Comparison of ENCODE assay signal across 10 cellular contexts in the genomic region with DNA sequence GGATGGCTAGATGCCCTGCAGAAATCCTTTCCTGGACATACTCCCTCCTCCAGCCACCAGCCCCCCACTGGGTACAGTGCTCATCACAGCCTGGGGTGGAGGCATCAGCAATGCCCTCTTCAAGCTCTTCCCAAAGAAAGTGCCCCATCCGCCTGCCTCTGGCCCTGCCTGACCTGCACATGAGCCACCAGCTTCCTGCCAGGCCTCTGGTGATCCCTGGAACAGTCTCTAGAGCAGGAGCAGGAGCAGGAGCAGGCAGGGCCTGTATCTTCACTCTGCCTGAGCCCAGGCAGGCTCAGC. TPM values are rescaled to one million over a fixed set of nuclear protein-coding genes. Genes with fewer than 3 reads are reported as not detected.
DNase-seq lines count a peak whose midpoint lies in the region; ATAC-seq and TF ChIP-seq lines count a peak whose summit lies in the region.
"Had no signal": no experiment of that assay in that cellular context is flagged by ENCODE, and none has a peak within 500 bp of the region (broad histone marks: within the 10 kb centered on the region; RNA-seq: fewer than 3 reads in every experiment).

No MANE protein-coding gene starts in this region.

- CTCF ChIA-PET in activated CD4-positive, alpha-beta memory T cell treated with anti-CD3 and anti-CD28 coated beads, Interleukin-2, amount 10 ng/mL, durations not matched to agents 7 days and 5 days (lab: Charles Lee): interaction anchor here (1.1 to 5.0 kb wide), 9 partner anchors 11 to 140 kb away, joined by 3 to 44 read pairs (median 11); partner anchors contain the start of gene CAB39

- TF ChIP-seq CTCF in GM12864 (IDR thresholded peaks at IDR 0.05; ENCODE audit: low read depth, low read length, missing control alignments): no peak
- TF ChIP-seq CTCF in neural crest cell (conservative IDR thresholded peaks at IDR 0.05): no peak
- TF ChIP-seq CTCF in GM20000 (IDR thresholded peaks at IDR 0.05; ENCODE audit: extremely low read depth, missing control alignments): no peak

- peak overlapping the region; percentile 85 for H3K4me3 Mint-ChIP-seq in activated CD4-positive, alpha-beta memory T cell treated with anti-CD3 and anti-CD28 coated beads, Interleukin-2, amount 10 ng/mL, durations not matched to agents 7 days and 5 days
- H3K4me3 Mint-ChIP-seq in neural crest cell: no peak overlapping the region

- H3K36me3 Mint-ChIP-seq in activated CD4-positive, alpha-beta memory T cell treated with anti-CD3 and anti-CD28 coated beads, Interleukin-2, amount 10 ng/mL, durations not matched to agents 7 days and 5 days (ENCODE audit: low read depth): peaks cover 45% of the 10 kb centered on the region
- H3K36me3 Mint-ChIP-seq in neural crest cell (ENCODE audit: low read depth): no peaks in the 10 kb centered on the region

- H3K9me3 Mint-ChIP-seq in activated CD4-positive, alpha-beta memory T cell treated with anti-CD3 and anti-CD28 coated beads, Interleukin-2, amount 10 ng/mL, durations not matched to agents 7 days and 5 days: no peaks in the 10 kb centered on the region
- no peaks in the 10 kb centered on the region for H3K9me3 Mint-ChIP-seq in neural crest cell

- H3K27me3 Mint-ChIP-seq in activated CD4-positive, alpha-beta memory T cell treated with anti-CD3 and anti-CD28 coated beads, Interleukin-2, amount 10 ng/mL, durations not matched to agents 7 days and 5 days: no peaks in the 10 kb centered on the region
- peaks cover 88% of the 10 kb centered on the region for H3K27me3 Mint-ChIP-seq in neural crest cell (ENCODE audit: low read depth)

- peak overlapping the region; percentile 42 for H3K4me3 ChIP-seq in GM12864 (ENCODE audit: low read depth, low read length)

- peak overlapping the region; percentile 99 for H3K27ac Mint-ChIP-seq in activated CD4-positive, alpha-beta memory T cell treated with anti-CD3 and anti-CD28 coated beads, Interleukin-2, amount 10 ng/mL, durations not matched to agents 7 days and 5 days
- peak overlapping the region; percentile 52 for H3K27ac Mint-ChIP-seq in neural crest cell (ENCODE audit: unreplicated experiment)

- peaks cover 93% of the 10 kb centered on the region for H3K4me1 Mint-ChIP-seq in activated CD4-positive, alpha-beta memory T cell treated with anti-CD3 and anti-CD28 coated beads, Interleukin-2, amount 10 ng/mL, durations not matched to agents 7 days and 5 days
- peaks cover 7% of the 10 kb centered on the region for H3K4me1 Mint-ChIP-seq in neural crest cell

- POLR2A ChIA-PET in activated CD4-positive, alpha-beta memory T cell treated with anti-CD3 and anti-CD28 coated beads, Interleukin-2, amount 10 ng/mL, durations not matched to agents 7 days and 5 days (lab: Charles Lee): interaction anchor here (0.6 to 6.7 kb wide), 21 partner anchors 9 to 441 kb away, joined by 3 to 146 read pairs (median 5); partner anchors contain the start of genes CAB39, SP100, SP140 and SP140L

- DNase-seq in GM12864 (ENCODE audit: low read depth) (no peak), neural crest cell (ENCODE audit: low read depth, low spot score) (no peak), GM20000 (ENCODE audit: low spot score) (no peak), OCI-M2 (lab: John Stamatoyannopoulos, UW; ENCODE audit: unreplicated experiment) (no peak)
- DNase-seq in activated CD4-positive, alpha-beta memory T cell treated with anti-CD3 and anti-CD28 coated beads, Interleukin-2, amount 10 ng/mL, durations not matched to agents 7 days and 5 days: no peak
- DNase-seq: effector CD8-positive, alpha-beta T cell; NCI-H1930; NK-92 treated with Interleukin-12 subunit alpha and Interleukin-12 subunit beta, amount 100 ng/mL, for 24 hours had no signal

- peak; percentile 0 for ATAC-seq in GM21619 (IDR thresholded peaks at IDR 0.05; ENCODE audit: unreplicated experiment)
- ATAC-seq in activated CD4-positive, CD25-positive, alpha-beta regulatory T cell treated with anti-CD3 and anti-CD28 coated beads, Interleukin-2, amount 50 U/mL, for 24 hours: no peak

RNA-seq across cellular contexts. Expression of gene CAB39, which starts 54.1 kb away (rescaled TPM):
- 100 to 1,000 TPM; 156 to 161 TPM for total RNA-seq in activated CD4-positive, alpha-beta memory T cell treated with anti-CD3 and anti-CD28 coated beads, Interleukin-2, amount 10 ng/mL, durations not matched to agents 7 days and 5 days
- 40.6 and 43.7 TPM in 2 replicates for total RNA-seq in neural crest cell
